1 cellular context compared by ENCODE assay signal in the genomic region with DNA sequence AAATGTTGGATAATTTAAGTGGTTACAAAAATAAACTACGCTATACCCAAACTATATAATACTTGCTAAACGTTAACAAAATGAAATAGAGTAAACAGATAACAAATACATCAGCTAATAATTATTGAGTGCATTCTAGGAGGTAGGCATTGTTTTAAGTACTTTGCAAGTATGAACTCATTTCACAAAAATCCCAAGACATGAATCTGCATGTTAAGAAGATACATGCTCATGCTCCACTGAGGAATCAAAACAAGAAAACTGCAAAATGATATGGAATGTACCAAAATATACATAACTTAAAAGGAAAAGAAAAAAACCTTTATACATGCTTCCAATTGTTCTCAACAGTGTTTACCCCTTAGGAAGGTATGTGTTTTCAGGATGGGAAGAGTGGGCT.
TF ChIP-seq lines count a peak whose summit lies in the region.

No MANE protein-coding gene starts in this region.

TF ChIP-seq in HepG2, 621 proteins besides CTCF, POLR2A, EP300 and RAD21:
- TF ChIP-seq, protein P1, sequence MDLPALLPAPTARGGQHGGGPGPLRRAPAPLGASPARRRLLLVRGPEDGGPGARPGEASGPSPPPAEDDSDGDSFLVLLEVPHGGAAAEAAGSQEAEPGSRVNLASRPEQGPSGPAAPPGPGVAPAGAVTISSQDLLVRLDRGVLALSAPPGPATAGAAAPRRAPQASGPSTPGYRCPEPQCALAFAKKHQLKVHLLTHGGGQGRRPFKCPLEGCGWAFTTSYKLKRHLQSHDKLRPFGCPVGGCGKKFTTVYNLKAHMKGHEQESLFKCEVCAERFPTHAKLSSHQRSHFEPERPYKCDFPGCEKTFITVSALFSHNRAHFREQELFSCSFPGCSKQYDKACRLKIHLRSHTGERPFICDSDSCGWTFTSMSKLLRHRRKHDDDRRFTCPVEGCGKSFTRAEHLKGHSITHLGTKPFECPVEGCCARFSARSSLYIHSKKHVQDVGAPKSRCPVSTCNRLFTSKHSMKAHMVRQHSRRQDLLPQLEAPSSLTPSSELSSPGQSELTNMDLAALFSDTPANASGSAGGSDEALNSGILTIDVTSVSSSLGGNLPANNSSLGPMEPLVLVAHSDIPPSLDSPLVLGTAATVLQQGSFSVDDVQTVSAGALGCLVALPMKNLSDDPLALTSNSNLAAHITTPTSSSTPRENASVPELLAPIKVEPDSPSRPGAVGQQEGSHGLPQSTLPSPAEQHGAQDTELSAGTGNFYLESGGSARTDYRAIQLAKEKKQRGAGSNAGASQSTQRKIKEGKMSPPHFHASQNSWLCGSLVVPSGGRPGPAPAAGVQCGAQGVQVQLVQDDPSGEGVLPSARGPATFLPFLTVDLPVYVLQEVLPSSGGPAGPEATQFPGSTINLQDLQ (CRISPR knock-in tag; IDR thresholded peaks at IDR 0.05), result no peak
- TF ChIP-seq HMG20B (CRISPR knock-in tag; conservative IDR thresholded peaks at IDR 0.05), result no peak
- no peak for TF ChIP-seq ZNF280B (CRISPR knock-in tag; IDR thresholded peaks at IDR 0.05; ENCODE audit: borderline replicate concordance)
- TF ChIP-seq RBM22 (optimal IDR thresholded peaks at IDR 0.05; ENCODE audit: low read length), result no peak
- TF ChIP-seq, protein P2, sequence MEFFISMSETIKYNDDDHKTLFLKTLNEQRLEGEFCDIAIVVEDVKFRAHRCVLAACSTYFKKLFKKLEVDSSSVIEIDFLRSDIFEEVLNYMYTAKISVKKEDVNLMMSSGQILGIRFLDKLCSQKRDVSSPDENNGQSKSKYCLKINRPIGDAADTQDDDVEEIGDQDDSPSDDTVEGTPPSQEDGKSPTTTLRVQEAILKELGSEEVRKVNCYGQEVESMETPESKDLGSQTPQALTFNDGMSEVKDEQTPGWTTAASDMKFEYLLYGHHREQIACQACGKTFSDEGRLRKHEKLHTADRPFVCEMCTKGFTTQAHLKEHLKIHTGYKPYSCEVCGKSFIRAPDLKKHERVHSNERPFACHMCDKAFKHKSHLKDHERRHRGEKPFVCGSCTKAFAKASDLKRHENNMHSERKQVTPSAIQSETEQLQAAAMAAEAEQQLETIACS (CRISPR knock-in tag; IDR thresholded peaks at IDR 0.05), result no peak
- no peak for TF ChIP-seq ZNF468 (CRISPR knock-in tag; IDR thresholded peaks at IDR 0.05)
- no peak for TF ChIP-seq NAIF1 (CRISPR knock-in tag; IDR thresholded peaks at IDR 0.05; ENCODE audit: borderline replicate concordance)
